ENCODE assay signal across 2 cellular contexts in the genomic region with DNA sequence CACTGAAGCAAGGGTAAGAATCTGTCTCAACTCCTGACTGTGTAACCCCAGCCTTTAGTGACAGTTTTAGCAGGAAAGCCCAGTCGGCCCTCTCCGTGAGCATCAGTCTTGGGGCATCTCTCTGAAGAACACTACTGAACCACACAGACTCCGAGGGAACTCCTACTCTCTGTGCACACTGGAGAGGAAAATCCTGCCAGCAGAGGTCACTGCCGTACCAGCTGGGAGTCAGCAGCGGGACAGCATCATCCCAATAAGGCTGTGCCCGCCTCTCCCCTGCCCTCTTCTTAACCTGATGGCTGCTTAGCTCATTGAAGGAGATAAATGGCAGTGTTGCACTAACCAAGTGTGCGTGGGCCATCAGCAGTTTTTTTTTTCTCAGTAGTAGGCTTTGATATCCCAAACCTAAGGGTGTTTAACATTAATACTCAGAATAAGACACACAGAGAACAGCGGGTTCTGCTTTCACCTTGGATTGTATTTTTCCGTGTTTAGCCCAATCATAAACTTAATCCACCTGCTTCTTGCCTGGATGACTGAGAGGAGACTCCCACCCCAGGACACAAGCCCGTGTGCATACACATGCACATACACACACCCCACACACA.
A peak's percentile ranks its signal among the peaks of the same experiment; 100 is the strongest.
TF ChIP-seq lines count a peak whose summit lies in the region.

No MANE protein-coding gene starts in this region.

TF ChIP-seq in GM23338, 12 proteins besides CTCF, POLR2A, EP300 and RAD21:
- TF ChIP-seq POLR2AphosphoS5 (IDR thresholded peaks at IDR 0.05; ENCODE audit: low read depth) (no peak), CREB1 (CRISPR knock-in tag; IDR thresholded peaks at IDR 0.05; ENCODE audit: low read depth) (peak; percentile 47; the same call in 1 of the 2 replicates)

TF ChIP-seq in neural cell, 6 proteins besides CTCF, POLR2A, EP300 and RAD21:
- no peak for TF ChIP-seq REST (IDR thresholded peaks at IDR 0.05; ENCODE audit: borderline replicate concordance)
- no peak for TF ChIP-seq MXI1 (conservative IDR thresholded peaks at IDR 0.05; ENCODE audit: poor library complexity, severe bottlenecking)
- no peak for TF ChIP-seq POLR2AphosphoS5 (IDR thresholded peaks at IDR 0.05)
- TF ChIP-seq EZH2 (IDR thresholded peaks at IDR 0.05; ENCODE audit: borderline replicate concordance, insufficient read depth, low read length, poor library complexity, severe bottlenecking): no peak
- peak; percentile 87 for TF ChIP-seq SMC3 (conservative IDR thresholded peaks at IDR 0.05; ENCODE audit: poor library complexity)
- no peak for TF ChIP-seq TAF1 (IDR thresholded peaks at IDR 0.05; ENCODE audit: low read depth)
